Comparison of ENCODE assay signal across 15 cellular contexts in genomic region chr6:140445474-140446004, GRCh38.
A peak's percentile ranks its signal among the peaks of the same experiment; 100 is the strongest.
DNase-seq lines count a peak whose midpoint lies in the region; TF ChIP-seq lines count a peak whose summit lies in the region.
"Had no signal": no experiment of that assay in that cellular context is flagged by ENCODE, and none has a peak within 500 bp of the region (broad histone marks: within the 10 kb centered on the region; RNA-seq: fewer than 3 reads in every experiment).

No MANE protein-coding gene starts in this region.

- peak; percentile 8 for DNase-seq in ACHN
- peak; percentile 54 for DNase-seq in astrocyte of the spinal cord (ENCODE audit: low read depth, low spot score)
- DNase-seq in iris pigment epithelial cell (ENCODE audit: low read depth): peak; percentile 81
- DNase-seq in GM10248 (ENCODE audit: extremely low spot score): no peak
- DNase-seq in NCI-H345 treated with DMSO at 0.1 percent for 48 hours (lab: John Stamatoyannopoulos, UW; ENCODE audit: unreplicated experiment): no peak
- DNase-seq in ascending aorta (ENCODE audit: low spot score in 2 of 2): no peak
- no peak for DNase-seq in stimulated activated naive CD4-positive, alpha-beta T cell treated with Interleukin-2 at 50 U/mL for 16 hours (lab: John Stamatoyannopoulos, UW)
- DNase-seq: activated gamma-delta T cell; DMS153; erythroblast; NCI-H1092; NCI-H510A; stimulated activated CD4-positive, alpha-beta T cell treated with anti-CD3 and anti-CD28 coated beads, Interleukin-1b, Interleukin-23, amount 100 ng/mL, for 48 hours had no signal

- H3K4me3 ChIP-seq in astrocyte of the spinal cord (ENCODE audit: low read depth, low read length) (no peak overlapping the region), ascending aorta (no peak overlapping the region)
- H3K4me3 ChIP-seq: GM12878 had no signal

- CTCF ChIA-PET in GM10248 (lab: Yijun Ruan, JAX): no interaction called here

- intact Hi-C loops in ascending aorta (cut with DNase I): loop anchor here (5.0 kb wide), 1 partner anchor 1073 kb away; the partner anchor contains the start of gene CITED2

- H3K27me3 ChIP-seq in ascending aorta: no peaks in the 10 kb centered on the region

- no peak overlapping the region for H3K27ac ChIP-seq in ascending aorta

- TF ChIP-seq RAD21 in Ishikawa (IDR thresholded peaks at IDR 0.05; ENCODE audit: low read depth): no peak

- in situ Hi-C loops in ACHN (cut with HindIII; ENCODE audit: low pct_ligation_motif_present, low pct_unique_long_range_greater_than_20kb, low sequenced_read_pairs): no loop called here
- in situ Hi-C loops in astrocyte of the spinal cord (cut with HindIII; ENCODE audit: low sequenced_read_pairs): no loop called here

- POLR2A ChIA-PET in GM10248 (lab: Yijun Ruan, JAX): no interaction called here

- TF ChIP-seq CTCF in astrocyte of the spinal cord (IDR thresholded peaks at IDR 0.05; ENCODE audit: low read depth, low read length): no peak
- no peak for TF ChIP-seq CTCF in GM10248 (IDR thresholded peaks at IDR 0.05; ENCODE audit: control extremely low read depth, extremely low read depth, low read depth, missing control alignments)
- no peak for TF ChIP-seq CTCF in ascending aorta (IDR thresholded peaks at IDR 0.05)

- H3K9me3 ChIP-seq in ascending aorta: no peaks in the 10 kb centered on the region

- peaks cover 0 to 3% of the 10 kb centered on the region in 2 donors for H3K4me1 ChIP-seq in ascending aorta

- TF ChIP-seq EP300 in Ishikawa (IDR thresholded peaks at IDR 0.05; ENCODE audit: borderline replicate concordance): no peak

- no peaks in the 10 kb centered on the region for H3K36me3 ChIP-seq in ascending aorta

TF ChIP-seq in Ishikawa, 13 proteins besides CTCF, POLR2A, EP300 and RAD21:
- TF ChIP-seq TCF12 (IDR thresholded peaks at IDR 0.05; ENCODE audit: low read depth) (no peak), TEAD4 (IDR thresholded peaks at IDR 0.05) (peak; percentile 58; the same call in 1 of the 2 replicates), YY1 (IDR thresholded peaks at IDR 0.05; ENCODE audit: low read depth) (no peak), NFIC (IDR thresholded peaks at IDR 0.05) (peak; percentile 16; the same call in 1 of the 2 replicates), TAF1 (IDR thresholded peaks at IDR 0.05; ENCODE audit: low read depth) (no peak), CEBPB (IDR thresholded peaks at IDR 0.05) (no peak)

Comparison
In these comparisons a context has a peak if more than half of its experiments do, and no peak if none do; other contexts are left out.
1. DNase-seq: peak in ACHN (single experiment), astrocyte of the spinal cord (single experiment) and iris pigment epithelial cell (single experiment); none in GM10248 (single experiment), NCI-H345 treated with DMSO at 0.1 percent for 48 hours (single experiment), ascending aorta (0 of 2) and stimulated activated naive CD4-positive, alpha-beta T cell treated with Interleukin-2 at 50 U/mL for 16 hours (single experiment).